26 cellular contexts compared by ENCODE assay signal in genomic region chr10:118052816-118053215, GRCh38. TPM values are rescaled to one million over a fixed set of nuclear protein-coding genes. Genes with fewer than 3 reads are reported as not detected.
DNase-seq lines count a peak whose midpoint lies in the region; ATAC-seq, FAIRE-seq and TF ChIP-seq lines count a peak whose summit lies in the region.
"Had no signal": no experiment of that assay in that cellular context is flagged by ENCODE, and none has a peak within 500 bp of the region (broad histone marks: within the 10 kb centered on the region; RNA-seq: fewer than 3 reads in every experiment).

No MANE protein-coding gene starts in this region.

- H3K56ac ChIP-seq in H1 (replicated peaks; ENCODE audit: insufficient read length, low read depth, low read length): peak overlapping the region; percentile 0

- CTCF ChIA-PET in HEK293 (lab: Yijun Ruan, JAX) (no interaction called here), H1 (lab: Charles Lee; ENCODE audit: partially characterized antibody) (no interaction called here)

- H3K4me1 ChIP-seq in GM23338 (ENCODE audit: insufficient read depth) (peaks cover 11% of the 10 kb centered on the region), HEK293 (ENCODE audit: control insufficient read depth, insufficient read depth, low read length) (no peaks in the 10 kb centered on the region), H1 (replicated peaks in 1 of 4; ENCODE audit: control insufficient read depth in 3 of 4, insufficient read depth in 4 of 4, low read length in 3 of 4) (peaks cover 0 to 6% (median 5%) of the 10 kb centered on the region in 4 experiments; a peak in 4 of 7 replicates)
- H3K4me1 ChIP-seq: BE2C, BLaER1 had no signal

- H2BK120ac ChIP-seq in H1 (replicated peaks; ENCODE audit: low read depth, low read length): no peak overlapping the region

- peaks cover 15% of the 10 kb centered on the region for H3K4me1 Mint-ChIP-seq in GM23338
- H3K4me1 Mint-ChIP-seq: CD14-positive monocyte; CD4-positive, alpha-beta memory T cell; CD8-positive, alpha-beta memory T cell had no signal

- no peak for ATAC-seq in GM23338
- no peak for ATAC-seq in HG02798 (IDR thresholded peaks at IDR 0.05; ENCODE audit: poor library complexity, unreplicated experiment)
- ATAC-seq: GM12878 had no signal

- no peaks in the 10 kb centered on the region for H3K79me1 ChIP-seq in H1 (ENCODE audit: low read depth, low read length)

- no peak overlapping the region for H4K5ac ChIP-seq in H1 (ENCODE audit: insufficient read length, low read depth, low read length)

- H3K9ac ChIP-seq in H1 (replicated peaks in 1 of 4; ENCODE audit: extremely low read depth in 1 of 4, low read depth in 3 of 4, low read length in 3 of 4): no peak overlapping the region
- H3K9ac ChIP-seq: BLaER1 had no signal

- 80% methylated on average over 2 of the region's 2 CpGs; no CpG with 5 or more reads in 1 of the 2 experiments for WGBS in H1 (ENCODE audit: extremely low coverage in 1 of 2, insufficient coverage in 1 of 2, insufficient read length in 1 of 2, insufficient replicate concordance in 2 of 2, low coverage in 1 of 2, low lambda C conversion rate in 2 of 2, missing lambda C conversion rate in 1 of 2), 2 experiments

- H2BK15ac ChIP-seq in H1 (ENCODE audit: low read length): no peak overlapping the region

- H3K36me3 ChIP-seq in GM23338 (ENCODE audit: insufficient read depth) (no peaks in the 10 kb centered on the region), HEK293 (ENCODE audit: control insufficient read depth in 2 of 2, insufficient read depth in 1 of 2, low read length in 2 of 2) (no peaks in the 10 kb centered on the region), H1 (ENCODE audit: control insufficient read depth in 2 of 4, insufficient read depth in 4 of 4, low read length in 3 of 4) (no peaks in the 10 kb centered on the region)
- H3K36me3 ChIP-seq: BE2C, BLaER1 had no signal

- no peak for TF ChIP-seq CTCF in GM23338 (conservative IDR thresholded peaks at IDR 0.05; ENCODE audit: low read depth in 2 of 2)
- TF ChIP-seq CTCF in HEK293 (tag by site-specific recombination; IDR thresholded peaks at IDR 0.05): no peak
- TF ChIP-seq CTCF in H1 (IDR thresholded peaks at IDR 0.05; ENCODE audit: control extremely low read depth in 1 of 3, insufficient read depth in 1 of 3, low read depth in 1 of 3, low read length in 3 of 3): no peak

- H3K4me2 ChIP-seq in GM23338 (peak overlapping the region; percentile 65), H1 (ENCODE audit: insufficient read depth in 1 of 2, low read depth in 2 of 2, low read length in 2 of 2) (no peak overlapping the region)
- H3K4me2 ChIP-seq: BLaER1 had no signal

- H2BK12ac ChIP-seq in H1 (ENCODE audit: low read depth, low read length): no peak overlapping the region

- H3K23ac ChIP-seq in H1 (ENCODE audit: insufficient read length): no peak overlapping the region

- no peaks in the 10 kb centered on the region for H3K27me3 ChIP-seq in GM23338 (ENCODE audit: insufficient read depth)
- H3K27me3 ChIP-seq in H1 (replicated peaks in 1 of 4; ENCODE audit: control insufficient read depth in 3 of 4, extremely low read depth in 1 of 4, insufficient read depth in 3 of 4, low read length in 3 of 4): no peaks in the 10 kb centered on the region
- H3K27me3 ChIP-seq: BE2C, BLaER1 had no signal

- H3K79me2 ChIP-seq in GM23338 (replicated peaks; ENCODE audit: insufficient read depth) (no peaks in the 10 kb centered on the region), H1 (ENCODE audit: control insufficient read depth in 1 of 2, insufficient read depth in 2 of 2, low read length in 2 of 2) (no peaks in the 10 kb centered on the region)

- no peak overlapping the region for H3K27ac ChIP-seq in GM23338 (ENCODE audit: low read depth)
- H3K27ac ChIP-seq in HEK293 (ENCODE audit: extremely low read depth, low read depth, low read length): no peak overlapping the region
- no peak overlapping the region for H3K27ac ChIP-seq in H1 (ENCODE audit: low read depth, low read length)
- H3K27ac ChIP-seq: BLaER1 had no signal

- DNase-seq in GM23338 (ENCODE audit: low spot score): no peak
- no peak for DNase-seq in H1 (ENCODE audit: low read depth in 1 of 2, low spot score in 2 of 2)
- no peak for DNase-seq in OCI-M1 (lab: John Stamatoyannopoulos, UW)
- DNase-seq: 8988T; ACHN; BE2C; C1 segment of cervical spinal cord; CD4-positive, alpha-beta memory T cell; CD4-positive, CD25-positive, alpha-beta regulatory T cell; CD8-positive, alpha-beta memory T cell; COR-L47; DMS 273 treated with DMSO at 0.1 percent for 48 hours; DMS153; DMS53; DMS79; DND-41; EL; GDM1 had no signal

- H3K27ac Mint-ChIP-seq in GM23338: no peak overlapping the region
- H3K27ac Mint-ChIP-seq: CD14-positive monocyte; CD4-positive, CD25-positive, alpha-beta regulatory T cell; CD8-positive, alpha-beta memory T cell had no signal

- TF ChIP-seq EP300 in H1 (IDR thresholded peaks at IDR 0.05; ENCODE audit: borderline replicate concordance in 1 of 2, low read depth in 2 of 2, low read length in 2 of 2): no peak

- no peaks in the 10 kb centered on the region for H3K23me2 ChIP-seq in H1 (ENCODE audit: low read depth, low read length)

- no peak overlapping the region for H2AK5ac ChIP-seq in H1 (ENCODE audit: low read depth, low read length)

- TF ChIP-seq POLR2A in H1 (IDR thresholded peaks at IDR 0.05; ENCODE audit: control extremely low read depth in 1 of 2, low read depth in 2 of 2, low read length in 2 of 2): no peak

- no peak for FAIRE-seq in H1 (lab: Jason Lieb, UNC)
- FAIRE-seq: A204.1, GM12878, GM12892, GM18507 had no signal

- no peak overlapping the region for H3K18ac ChIP-seq in H1 (ENCODE audit: extremely low read depth, low read length)

- no peak overlapping the region for H4K91ac ChIP-seq in H1 (replicated peaks; ENCODE audit: insufficient read length, low read length)

- no peak overlapping the region for H2BK5ac ChIP-seq in H1 (ENCODE audit: low read depth, low read length)

- POLR2A ChIA-PET in HEK293 (lab: Yijun Ruan, JAX) (no interaction called here), H1 (lab: Charles Lee; ENCODE audit: partially characterized antibody) (interaction anchor here (0.8 to 1.2 kb wide), 2 partner anchors 63 to 278 kb away, joined by 3 read pairs; no protein-coding TSS in a partner anchor)

- H3K27me3 Mint-ChIP-seq in GM23338 (ENCODE audit: insufficient read depth, low read depth, poor library complexity): peaks cover 4% of the 10 kb centered on the region

- H2BK20ac ChIP-seq in H1 (ENCODE audit: low read length): no peak overlapping the region

- H3F3A ChIP-seq in GM23338 (replicated peaks; ENCODE audit: low read depth): no peaks in the 10 kb centered on the region

- H4K8ac ChIP-seq in H1 (ENCODE audit: extremely low read depth, insufficient read depth, low read length): no peak overlapping the region

- H4K20me1 ChIP-seq in GM23338 (replicated peaks; ENCODE audit: insufficient read depth) (no peaks in the 10 kb centered on the region), H1 (replicated peaks in 1 of 2; ENCODE audit: control insufficient read depth in 1 of 2, insufficient read depth in 2 of 2, low read length in 2 of 2) (no peaks in the 10 kb centered on the region)
- H4K20me1 ChIP-seq: BLaER1 had no signal

- no peak for TF ChIP-seq RAD21 in H1 (IDR thresholded peaks at IDR 0.05 in 1 of 2, conservative IDR thresholded peaks at IDR 0.05 in 1 of 2; ENCODE audit: low read depth in 2 of 2, low read length in 2 of 2)

- H3K4me3 ChIP-seq in GM23338 (no peak overlapping the region), HEK293 (ENCODE audit: low read depth, low read length) (no peak overlapping the region), H1 (ENCODE audit: extremely low read depth in 1 of 4, insufficient read depth in 2 of 4, low read depth in 3 of 4, low read length in 4 of 4) (no peak overlapping the region)
- H3K4me3 ChIP-seq: BLaER1, GM12878 had no signal

- no peaks in the 10 kb centered on the region for H3K36me3 Mint-ChIP-seq in GM23338 (ENCODE audit: low read depth)
- H3K36me3 Mint-ChIP-seq: CD14-positive monocyte; CD4-positive, alpha-beta memory T cell; CD4-positive, CD25-positive, alpha-beta regulatory T cell; CD8-positive, alpha-beta memory T cell had no signal

- H2AFZ ChIP-seq in GM23338: no peak overlapping the region
- no peak overlapping the region for H2AFZ ChIP-seq in H1 (ENCODE audit: low read length)

- H3K9me2 ChIP-seq in GM23338 (ENCODE audit: insufficient read depth): peaks cover 5% of the 10 kb centered on the region; the same call in 1 of the 2 replicates

- no peak overlapping the region for H3K4me3 Mint-ChIP-seq in GM23338
- H3K4me3 Mint-ChIP-seq: CD14-positive monocyte; CD4-positive, alpha-beta memory T cell; CD4-positive, CD25-positive, alpha-beta regulatory T cell; CD8-positive, alpha-beta memory T cell had no signal

- H3K9me3 ChIP-seq in HEK293 (ENCODE audit: control insufficient read depth, insufficient read depth, low read depth, low read length) (no peaks in the 10 kb centered on the region), H1 (ENCODE audit: insufficient read depth in 2 of 2, low read depth in 1 of 2, low read length in 1 of 2) (no peaks in the 10 kb centered on the region)
- H3K9me3 ChIP-seq: BE2C, BLaER1 had no signal

- no peak overlapping the region for H3K4ac ChIP-seq in H1 (replicated peaks; ENCODE audit: insufficient read length, low read depth, low read length)

- H3K9me3 Mint-ChIP-seq in GM23338: no peaks in the 10 kb centered on the region
- H3K9me3 Mint-ChIP-seq: CD4-positive, alpha-beta memory T cell; CD8-positive, alpha-beta memory T cell had no signal

- no peak overlapping the region for H3K14ac ChIP-seq in H1 (ENCODE audit: insufficient read length)

TF ChIP-seq in GM23338, 12 proteins besides CTCF, POLR2A, EP300 and RAD21 (continues in another document):
- TF ChIP-seq EZH2phosphoT487 (IDR thresholded peaks at IDR 0.05; ENCODE audit: unreplicated experiment): no peak
- no peak for TF ChIP-seq CREB1 (CRISPR knock-in tag; IDR thresholded peaks at IDR 0.05; ENCODE audit: low read depth)

TF ChIP-seq in HEK293, 187 proteins besides CTCF, POLR2A, EP300 and RAD21:
- TF ChIP-seq ZNF473 (tag by site-specific recombination; IDR thresholded peaks at IDR 0.05) (no peak), PRDM1 (tag by site-specific recombination; IDR thresholded peaks at IDR 0.05) (peak; percentile 47; the same call in 1 of the 2 replicates)

TF ChIP-seq in H1, 55 proteins besides CTCF, POLR2A, EP300 and RAD21 (continues in another document):
- TF ChIP-seq POU5F1 (IDR thresholded peaks at IDR 0.05; ENCODE audit: low read depth, low read length): no peak
- TF ChIP-seq BRCA1 (IDR thresholded peaks at IDR 0.05; ENCODE audit: low read depth, low read length): no peak

RNA-seq across cellular contexts. Expression of gene RAB11FIP2, which starts 6.1 kb away (rescaled TPM):
- 13.4 and 17.6 TPM in 2 replicates for total RNA-seq in GM23338 (2014; rRNA removed; shearing (Covaris generic))
- polyA plus RNA-seq in GM23338 (2016; fragmentation: Nextera tagmentation; extraction: Ambion mirVana) (16.1 and 16.5 TPM in 2 replicates), H1 (2011; rRNA removed) (1.9 and 3.1 TPM in 2 replicates)
- total RNA-seq in H1 (2021; fragmentation: NEBNext Ultra II Directional; extraction: Animal tissue kit (Norgen Biotek cat#: 25700)): 12.7 and 14.5 TPM in 2 replicates
- 5.5 TPM for polyA plus RNA-seq in H1 (2011; cell fraction: cytosol; rRNA removed)
- 2.1 TPM for polyA plus RNA-seq in H1 (2011; cell fraction: nucleus; rRNA removed)
- polyA plus RNA-seq in H1 (2012, experiment 1 of 2): 3.0 to 5.8 TPM (median 3.2 TPM) in 4 replicates
- polyA plus RNA-seq in H1 (2012, experiment 2 of 2): 0.49 TPM
- polyA plus RNA-seq in H1 (2013, experiment 1 of 2): 13.5 TPM
- 12.1 TPM for polyA plus RNA-seq in H1 (2013, experiment 2 of 2)
- 4.8 and 8.9 TPM in 2 replicates for polyA minus RNA-seq in H1 (2011; rRNA and poly(A)+ RNA removed)
- 4.5 TPM for polyA minus RNA-seq in H1 (2011; cell fraction: cytosol; rRNA and poly(A)+ RNA removed)
- 20.0 TPM for polyA minus RNA-seq in H1 (2011; cell fraction: nucleus; rRNA and poly(A)+ RNA removed)
